Comparison of ENCODE assay signal across 8 cellular contexts in the genomic region with DNA sequence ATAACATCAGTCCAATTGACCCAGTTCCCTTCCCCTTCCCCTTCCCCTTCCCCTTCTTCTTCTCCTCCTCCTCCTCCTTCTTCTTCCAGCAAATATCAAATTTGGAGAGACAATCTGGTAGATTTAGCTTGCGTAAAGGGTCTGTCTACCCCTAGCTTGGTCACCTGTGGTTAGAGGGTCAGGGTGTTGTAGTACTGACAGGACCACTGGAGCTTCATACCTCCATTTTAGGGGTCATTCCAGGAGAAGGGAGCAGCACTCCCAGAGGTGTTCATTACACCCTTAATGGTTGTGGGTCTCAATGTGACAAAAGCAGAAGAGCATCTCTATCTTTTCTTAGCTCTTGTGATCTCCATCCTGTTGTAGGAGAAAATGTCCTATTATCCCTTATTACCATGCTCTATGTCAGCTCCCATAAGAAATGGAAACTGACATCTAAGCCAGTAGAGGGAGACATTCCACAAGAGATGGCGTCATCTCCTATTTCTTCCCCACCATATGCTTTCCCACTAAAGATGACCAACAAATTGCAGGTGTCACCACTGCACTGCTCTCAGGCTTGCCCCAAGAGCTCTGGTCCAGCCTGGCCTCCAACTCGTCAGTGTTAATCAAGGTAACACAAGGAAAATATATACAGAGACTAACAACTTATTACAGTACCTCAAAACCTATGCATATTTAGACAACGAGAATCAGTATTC. TPM values are rescaled to one million over a fixed set of nuclear protein-coding genes. Genes with fewer than 3 reads are reported as not detected.
DNase-seq lines count a peak whose midpoint lies in the region; ATAC-seq and TF ChIP-seq lines count a peak whose summit lies in the region.

No MANE protein-coding gene starts in this region.

- peak; percentile 85 for ATAC-seq in GM19463 (IDR thresholded peaks at IDR 0.05; ENCODE audit: unreplicated experiment)
- peak; percentile 74 for ATAC-seq in HG03439 (IDR thresholded peaks at IDR 0.05; ENCODE audit: unreplicated experiment)
- ATAC-seq in stimulated activated effector memory CD8-positive, alpha-beta T cell treated with anti-CD3 and anti-CD28 coated beads, Interleukin-12 subunit alpha, Interleukin-12 subunit beta, amount 100 ng/mL, for 72 hours, result peak; percentile 69

- peak; percentile 51 for TF ChIP-seq CTCF in foreskin fibroblast (IDR thresholded peaks at IDR 0.05; ENCODE audit: low read depth, low read length)

- no peaks in the 10 kb centered on the region for H3K9me3 Mint-ChIP-seq in stimulated activated effector memory CD8-positive, alpha-beta T cell treated with anti-CD3 and anti-CD28 coated beads, Interleukin-12 subunit alpha, Interleukin-12 subunit beta, amount 100 ng/mL, for 72 hours

- no peaks in the 10 kb centered on the region for H3K36me3 Mint-ChIP-seq in stimulated activated effector memory CD8-positive, alpha-beta T cell treated with anti-CD3 and anti-CD28 coated beads, Interleukin-12 subunit alpha, Interleukin-12 subunit beta, amount 100 ng/mL, for 72 hours

- H3K27ac Mint-ChIP-seq in stimulated activated effector memory CD8-positive, alpha-beta T cell treated with anti-CD3 and anti-CD28 coated beads, Interleukin-12 subunit alpha, Interleukin-12 subunit beta, amount 100 ng/mL, for 72 hours, result no peak overlapping the region

- no peak overlapping the region for H3K4me3 ChIP-seq in foreskin fibroblast (ENCODE audit: low read depth in 1 of 2, low read length in 2 of 2)

- no peak overlapping the region for H3K4me3 Mint-ChIP-seq in stimulated activated effector memory CD8-positive, alpha-beta T cell treated with anti-CD3 and anti-CD28 coated beads, Interleukin-12 subunit alpha, Interleukin-12 subunit beta, amount 100 ng/mL, for 72 hours

- H3K4me1 Mint-ChIP-seq in stimulated activated effector memory CD8-positive, alpha-beta T cell treated with anti-CD3 and anti-CD28 coated beads, Interleukin-12 subunit alpha, Interleukin-12 subunit beta, amount 100 ng/mL, for 72 hours, result no peaks in the 10 kb centered on the region

- DNase-seq in NCI-H446 (lab: John Stamatoyannopoulos, UW) (peak; percentile 10 to 43), NCI-H446 treated with DMSO at 0.1 percent for 48 hours (lab: John Stamatoyannopoulos, UW) (no peak), RPMI7951 (ENCODE audit: low read depth) (peak; percentile 59), foreskin fibroblast (peak; percentile 42 to 76), T1000 (lab: John Stamatoyannopoulos, UW) (no peak)
- DNase-seq in stimulated activated effector memory CD8-positive, alpha-beta T cell treated with anti-CD3 and anti-CD28 coated beads, Interleukin-12 subunit alpha, Interleukin-12 subunit beta, amount 100 ng/mL, for 72 hours (ENCODE audit: low spot score in 2 of 2), result no peak

RNA-seq across cellular contexts. Expression of a gene that starts 3.5 kb away (rescaled TPM):
- not detected in 2 replicates for total RNA-seq in RPMI7951 (2014; rRNA removed; shearing (Covaris generic))

RNA-seq across cellular contexts. Expression of a gene that starts 9.1 kb away (rescaled TPM):
- 54.0 and 77.4 TPM in 2 replicates for total RNA-seq in RPMI7951 (2014; rRNA removed; shearing (Covaris generic))

RNA-seq across cellular contexts. Expression of a gene that starts 31.3 kb away (rescaled TPM):
- not detected in 2 replicates for total RNA-seq in RPMI7951 (2014; rRNA removed; shearing (Covaris generic))

RNA-seq across cellular contexts. Expression of a gene that starts 53.2 kb away (rescaled TPM):
- total RNA-seq in RPMI7951 (2014; rRNA removed; shearing (Covaris generic)), result not detected in 2 replicates

Comparison
In these comparisons a context has a peak if more than half of its experiments do, and no peak if none do; other contexts are left out.
1. DNase-seq: peak in NCI-H446 (2 of 2), RPMI7951 (single experiment) and foreskin fibroblast (2 of 2); none in NCI-H446 treated with DMSO at 0.1 percent for 48 hours (single experiment), stimulated activated effector memory CD8-positive, alpha-beta T cell treated with anti-CD3 and anti-CD28 coated beads, Interleukin-12 subunit alpha, Interleukin-12 subunit beta, amount 100 ng/mL, for 72 hours (0 of 2) and T1000 (single experiment).
2. Peak in every context shown above with its lines, with median percentiles within 50 percentile points of each other: ATAC-seq.